In the genomic region with DNA sequence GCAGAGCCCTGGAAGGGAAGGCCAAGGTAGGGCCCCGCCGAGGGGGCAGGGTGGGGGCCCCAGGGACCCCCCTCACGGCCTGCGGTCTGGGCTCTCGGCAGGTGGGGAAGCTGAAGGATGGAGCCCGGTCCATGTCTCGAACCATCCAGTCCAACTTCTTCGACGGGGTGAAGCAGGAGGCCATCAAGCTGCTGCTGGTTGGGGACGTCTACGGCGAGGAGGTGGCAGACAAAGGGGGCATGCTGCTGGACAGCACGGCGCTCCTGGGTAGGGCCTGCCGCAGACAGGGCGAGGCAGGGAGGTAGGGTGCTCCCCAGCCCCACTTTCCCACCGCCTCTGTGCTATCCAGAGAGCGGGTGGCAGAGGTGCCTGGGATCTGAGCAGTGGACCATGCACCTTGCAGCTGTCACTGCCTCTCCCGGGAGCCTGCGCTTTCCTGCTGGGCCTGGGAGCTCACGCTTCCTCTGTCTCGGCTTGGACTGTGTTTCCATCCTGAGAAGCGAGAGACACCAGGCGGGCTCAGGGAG, we compare ENCODE assay signal across 16 cellular contexts.
"Had no signal": no experiment of that assay in that cellular context is flagged by ENCODE, and none has a peak within 500 bp of the region (broad histone marks: within the 10 kb centered on the region; RNA-seq: fewer than 3 reads in every experiment).

No MANE protein-coding gene starts in this region.

- H3K9ac ChIP-seq: neural progenitor cell had no signal

- H3K36me3 ChIP-seq: breast epithelium, neural progenitor cell had no signal

- H3K4me2 ChIP-seq: neural progenitor cell had no signal

- H3K9me3 ChIP-seq: ascending aorta, breast epithelium, pancreas had no signal

- H3K4me1 ChIP-seq: neural progenitor cell had no signal

- DNase-seq: activated CD4-positive, alpha-beta T cell treated with anti-CD3 and anti-CD28 coated beads, Interleukin-2, amount 50 U/mL, for 1 hour; activated CD8-positive, alpha-beta memory T cell treated with anti-CD3 and anti-CD28 coated beads for 24 hours; activated naive CD4-positive, alpha-beta T cell; cerebellar nuclear complex; dermis blood vessel endothelial cell; effector memory CD8-positive, alpha-beta T cell; foreskin keratinocyte; midbrain; pancreas; stimulated activated CD4-positive, alpha-beta T cell treated with anti-CD3 and anti-CD28 coated beads, Interleukin-2, amount 100 ng/mL, for 48 hours; stimulated activated naive B cell treated with anti-CD40 and anti-IgM and Interleukin-4, amounts not matched to agents 10 μg/mL and 1 μg/mL and 100 μg/mL, for 72 hours; trophoblast cell had no signal

- H3K27ac ChIP-seq: ascending aorta, breast epithelium, foreskin keratinocyte, neural progenitor cell, pancreas had no signal

- H2AFZ ChIP-seq: neural progenitor cell had no signal

- H3K27me3 ChIP-seq: ascending aorta, breast epithelium, foreskin keratinocyte, neural progenitor cell, pancreas had no signal

- H3K4me3 ChIP-seq: ascending aorta, breast epithelium, lung, neural progenitor cell, pancreas had no signal
